In the genomic region with DNA sequence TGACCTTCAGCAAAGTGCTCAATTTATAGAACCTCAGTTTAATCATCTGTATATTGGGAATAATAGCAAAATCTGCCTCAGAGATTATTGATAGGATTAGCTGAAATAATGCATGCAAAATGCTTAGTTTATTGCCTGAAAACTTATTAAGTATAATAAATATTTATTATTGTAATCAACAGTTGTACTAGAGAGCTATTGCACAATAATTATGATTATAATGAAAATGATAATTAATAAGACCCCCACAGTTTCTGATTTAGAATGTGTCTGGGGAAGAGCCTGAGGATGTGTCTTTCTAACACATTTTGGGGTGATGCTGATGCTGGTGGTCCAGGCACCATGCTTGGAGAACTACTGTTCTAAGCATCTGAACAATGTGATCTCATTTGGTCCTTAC, we compare ENCODE assay signal across 33 cellular contexts.
"Had no signal": no experiment of that assay in that cellular context is flagged by ENCODE, and none has a peak within 500 bp of the region (broad histone marks: within the 10 kb centered on the region; RNA-seq: fewer than 3 reads in every experiment).

No MANE protein-coding gene starts in this region.

- H3K4me1 ChIP-seq: adrenal gland, ascending aorta, body of pancreas, breast epithelium had no signal

- H3K27me3 ChIP-seq: adrenal gland, ascending aorta, body of pancreas, brain microvascular endothelial cell, breast epithelium, cardiac muscle cell had no signal

- H3K36me3 ChIP-seq: adrenal gland, ascending aorta, brain microvascular endothelial cell, breast epithelium, cardiac muscle cell had no signal

- H3K27ac ChIP-seq: adrenal gland, ascending aorta, body of pancreas, brain microvascular endothelial cell, breast epithelium, cardiac muscle cell had no signal

- DNase-seq: activated effector memory CD4-positive, alpha-beta T cell treated with anti-CD3 and anti-CD28 coated beads, Interleukin-2, amount 50 U/mL, for 16 hours; activated effector memory CD4-positive, alpha-beta T cell treated with Interleukin-2 at 50 U/mL for 16 hours; activated gamma-delta T cell; activated gamma-delta T cell treated with Interleukin-2 at 50 U/mL for 16 hours; activated naive CD4-positive, alpha-beta T cell; activated naive CD4-positive, alpha-beta T cell treated with anti-CD3 and anti-CD28 coated beads for 36 hours; activated naive CD4-positive, alpha-beta T cell treated with anti-CD3 and anti-CD28 coated beads, Interleukin-2, amount 10 ng/mL, durations not matched to agents 7 days and 5 days; activated naive CD4-positive, alpha-beta T cell treated with anti-CD3 and anti-CD28 coated beads, Interleukin-2, amount 50 U/mL, for 16 hours; activated naive CD4-positive, alpha-beta T cell treated with Interleukin-2 at 50 U/mL for 16 hours; activated naive CD8-positive, alpha-beta T cell treated with anti-CD3 and anti-CD28 coated beads for 36 hours; activated naive CD8-positive, alpha-beta T cell treated with anti-CD3 and anti-CD28 coated beads, Interleukin-2, amount 10 ng/mL, durations not matched to agents 7 days and 5 days; activated naive CD8-positive, alpha-beta T cell treated with anti-CD3 and anti-CD28 coated beads, Interleukin-2, amount 50 U/mL, for 24 hours; activated T-cell treated with anti-CD3 and anti-CD28 coated beads, Interleukin-2, amount 50 U/mL, for 24 hours; activated T-cell treated with anti-CD3 and anti-CD28 coated beads, Interleukin-2, amount 50 U/mL, for 4 hours; activated T-cell treated with anti-CD3 and anti-CD28 coated beads, Interleukin-2, amount 50 U/mL, for 48 hours; activated T-cell treated with anti-CD3 and anti-CD28 coated beads, Interleukin-2, amount 50 U/mL, for 72 hours; amniotic stem cell; amygdala; anterior cingulate cortex; aorta; body of pancreas; brain microvascular endothelial cell; caudate nucleus; central memory CD4-positive, alpha-beta T cell; cerebellar nuclear complex had no signal

- FAIRE-seq: astrocyte, bronchial epithelial cell had no signal

- H3K4me3 ChIP-seq: adrenal gland, ascending aorta, body of pancreas, breast epithelium, cardiac muscle cell had no signal

- H3K9me3 ChIP-seq: adrenal gland, ascending aorta, body of pancreas, breast epithelium had no signal

- ATAC-seq: activated naive CD4-positive, alpha-beta T cell treated with anti-CD3 and anti-CD28 coated beads, Interleukin-2, amount 50 U/mL, for 72 hours; activated naive CD8-positive, alpha-beta T cell treated with anti-CD3 and anti-CD28 coated beads, Interleukin-2, amount 50 U/mL, for 24 hours; activated T-cell treated with anti-CD3 and anti-CD28 coated beads, Interleukin-2, amount 50 U/mL, for 4 hours; activated T-cell treated with anti-CD3 and anti-CD28 coated beads, Interleukin-2, amount 50 U/mL, for 72 hours; activated T-helper 17 cell treated with anti-CD3 and anti-CD28 coated beads, Interleukin-2, amount 50 U/mL, for 72 hours; body of pancreas had no signal
